14 cellular contexts compared by ENCODE assay signal in genomic region chr1:10676987-10677386, GRCh38.
DNase-seq lines count a peak whose midpoint lies in the region; ATAC-seq and TF ChIP-seq lines count a peak whose summit lies in the region.
"Had no signal": no experiment of that assay in that cellular context is flagged by ENCODE, and none has a peak within 500 bp of the region (broad histone marks: within the 10 kb centered on the region; RNA-seq: fewer than 3 reads in every experiment).

No MANE protein-coding gene starts in this region.

- no peaks in the 10 kb centered on the region for H3K27me3 ChIP-seq in breast epithelium
- H3K27me3 ChIP-seq in mammary epithelial cell (ENCODE audit: insufficient read depth, low read length), result no peaks in the 10 kb centered on the region
- no peaks in the 10 kb centered on the region for H3K27me3 ChIP-seq in duodenal mucosa (ENCODE audit: control insufficient read depth in 1 of 2, insufficient read depth in 2 of 2, low read length in 2 of 2)
- H3K27me3 ChIP-seq in mucosa of stomach (ENCODE audit: control insufficient read depth, insufficient read depth, low read length), result no peaks in the 10 kb centered on the region
- H3K27me3 ChIP-seq in suprapubic skin, result no peaks in the 10 kb centered on the region
- H3K27me3 ChIP-seq in HAP-1 (ENCODE audit: low read depth), result no peaks in the 10 kb centered on the region
- H3K27me3 ChIP-seq: ovary, testis had no signal

- no peak for ATAC-seq in HG03342 (IDR thresholded peaks at IDR 0.05; ENCODE audit: unreplicated experiment)

- CTCF ChIA-PET in mammary epithelial cell (lab: Charles Lee; ENCODE audit: low non-redundant PET), result no interaction called here

- no peak overlapping the region for H3K9ac ChIP-seq in mammary epithelial cell (ENCODE audit: insufficient read depth, low read length)
- peak overlapping the region; percentile 19 to 66 for H3K9ac ChIP-seq in duodenal mucosa (ENCODE audit: low read depth in 1 of 2, low read length in 2 of 2)
- peak overlapping the region; percentile 61 for H3K9ac ChIP-seq in mucosa of stomach (ENCODE audit: low read length)

- TF ChIP-seq CTCF in breast epithelium (IDR thresholded peaks at IDR 0.05) (no peak), mammary epithelial cell (conservative IDR thresholded peaks at IDR 0.05 in 1 of 2, IDR thresholded peaks at IDR 0.05 in 1 of 2; ENCODE audit: extremely low read depth in 1 of 2, insufficient read depth in 1 of 2, low read depth in 1 of 2, low read length in 2 of 2) (no peak), suprapubic skin (IDR thresholded peaks at IDR 0.05) (no peak), HFFc6 (IDR thresholded peaks at IDR 0.05) (no peak)

- no TSS peak for BruUV-seq in mammary epithelial cell (replicated peaks; lab: Mats Ljungman, UMichigan)

- intact Hi-C loops in breast epithelium (cut with DNase I; ENCODE audit: low total_unique reads), result loop anchor here (10.0 kb wide), 1 partner anchor 188 kb away; no protein-coding TSS in a partner anchor
- intact Hi-C loops in mammary epithelial cell (cut with micrococcal nuclease), result no loop called here

- H3K4me3 Mint-ChIP-seq in HFFc6, result no peak overlapping the region
- H3K4me3 Mint-ChIP-seq: dendritic cell treated with granulocyte-macrophage colony-stimulating factor and Interleukin-4, amounts not matched to agents 40 ng/mL and 50 ng/mL, for 4 days had no signal

- DNase-seq in breast epithelium (ENCODE audit: low spot score in 2 of 2) (no peak), mammary epithelial cell (no peak), suprapubic skin (ENCODE audit: low spot score in 2 of 2) (no peak), HAP-1 (ENCODE audit: low spot score in 2 of 2) (no peak), HFFc6 (no peak)
- DNase-seq: GF-D8, Karpas-422, NCI-H446 treated with DMSO at 0.1 percent for 48 hours, ovary, testis had no signal

- peak overlapping the region; percentile 64 to 66 for H3K27ac ChIP-seq in breast epithelium
- no peak overlapping the region for H3K27ac ChIP-seq in mammary epithelial cell (ENCODE audit: insufficient read depth, low read depth, low read length)
- H3K27ac ChIP-seq in duodenal mucosa (ENCODE audit: low read depth, low read length), result no peak overlapping the region
- peak overlapping the region; percentile 27 for H3K27ac ChIP-seq in suprapubic skin
- H3K27ac ChIP-seq: ovary, testis had no signal

- H3K36me3 ChIP-seq in breast epithelium (no peaks in the 10 kb centered on the region), mammary epithelial cell (ENCODE audit: insufficient read depth, low read length) (no peaks in the 10 kb centered on the region), duodenal mucosa (ENCODE audit: control insufficient read depth in 1 of 2, insufficient read depth in 2 of 2, low read length in 2 of 2) (no peaks in the 10 kb centered on the region), mucosa of stomach (ENCODE audit: control insufficient read depth, insufficient read depth, low read length) (no peaks in the 10 kb centered on the region), suprapubic skin (no peaks in the 10 kb centered on the region), HAP-1 (replicated peaks) (no peaks in the 10 kb centered on the region)
- H3K36me3 ChIP-seq: ovary had no signal

- no peak overlapping the region for H3K27ac Mint-ChIP-seq in HFFc6
- H3K27ac Mint-ChIP-seq: dendritic cell treated with granulocyte-macrophage colony-stimulating factor and Interleukin-4, amounts not matched to agents 40 ng/mL and 50 ng/mL, for 4 days had no signal

- H3K79me2 ChIP-seq in mammary epithelial cell (ENCODE audit: insufficient read depth, low read length), result peaks cover 4% of the 10 kb centered on the region

- no peaks in the 10 kb centered on the region for H4K20me1 ChIP-seq in mammary epithelial cell (ENCODE audit: insufficient read depth, low read length)

- peaks cover 24% of the 10 kb centered on the region for H3K27me3 Mint-ChIP-seq in HFFc6 (ENCODE audit: insufficient read depth)

- no peaks in the 10 kb centered on the region for H3K36me3 Mint-ChIP-seq in HFFc6 (ENCODE audit: low read depth)

- no peaks in the 10 kb centered on the region for H3K9me3 ChIP-seq in breast epithelium
- H3K9me3 ChIP-seq in mammary epithelial cell (replicated peaks; ENCODE audit: insufficient read depth, low read length), result no peaks in the 10 kb centered on the region
- no peaks in the 10 kb centered on the region for H3K9me3 ChIP-seq in duodenal mucosa (ENCODE audit: control insufficient read depth in 1 of 2, low read length in 2 of 2)
- no peaks in the 10 kb centered on the region for H3K9me3 ChIP-seq in mucosa of stomach (ENCODE audit: control insufficient read depth, low read length)
- no peaks in the 10 kb centered on the region for H3K9me3 ChIP-seq in suprapubic skin
- no peaks in the 10 kb centered on the region for H3K9me3 ChIP-seq in HAP-1
- H3K9me3 ChIP-seq: ovary, testis had no signal

- TF ChIP-seq POLR2A in breast epithelium (IDR thresholded peaks at IDR 0.05) (no peak), suprapubic skin (IDR thresholded peaks at IDR 0.05) (no peak)

- TF ChIP-seq EP300 in suprapubic skin (IDR thresholded peaks at IDR 0.05), result no peak

- WGBS in mammary epithelial cell (ENCODE audit: low coverage, missing lambda C conversion rate), result 55% methylated on average over 7 of the region's 13 CpGs
- 75% methylated on average over 9 of the region's 13 CpGs for WGBS in suprapubic skin

- H3K4me3 ChIP-seq in breast epithelium (no peak overlapping the region), mammary epithelial cell (replicated peaks in 1 of 3; ENCODE audit: insufficient read depth in 1 of 3, low read depth in 2 of 3, low read length in 3 of 3) (no peak overlapping the region), duodenal mucosa (ENCODE audit: low read depth in 1 of 2, low read length in 2 of 2) (peak overlapping the region in 1 of 2 donors; percentile 43), mucosa of stomach (ENCODE audit: low read length) (peak overlapping the region; percentile 1), suprapubic skin (no peak overlapping the region), HAP-1 (no peak overlapping the region)
- H3K4me3 ChIP-seq: ovary, testis had no signal

- H3K4me1 ChIP-seq in breast epithelium (peaks cover 7 to 16% of the 10 kb centered on the region in 2 donors), mammary epithelial cell (ENCODE audit: insufficient read depth, low read length) (no peaks in the 10 kb centered on the region), duodenal mucosa (ENCODE audit: control insufficient read depth in 1 of 2, insufficient read depth in 2 of 2, low read length in 2 of 2) (peaks cover 53% of the 10 kb centered on the region in 2 donors), mucosa of stomach (ENCODE audit: control insufficient read depth, insufficient read depth, low read length) (peaks cover 77% of the 10 kb centered on the region), suprapubic skin (peaks cover 25% of the 10 kb centered on the region), HAP-1 (no peaks in the 10 kb centered on the region)
- H3K4me1 ChIP-seq: testis had no signal

- H3K4me1 Mint-ChIP-seq in HFFc6 (ENCODE audit: low read depth), result no peaks in the 10 kb centered on the region

- dilution Hi-C loops in mammary epithelial cell (cut with HindIII; ENCODE audit: low sequenced_read_pairs), result no loop called here

- no peaks in the 10 kb centered on the region for H3K9me3 Mint-ChIP-seq in HFFc6
- H3K9me3 Mint-ChIP-seq: dendritic cell treated with granulocyte-macrophage colony-stimulating factor and Interleukin-4, amounts not matched to agents 40 ng/mL and 50 ng/mL, for 4 days had no signal

- H3K4me2 ChIP-seq in mammary epithelial cell (ENCODE audit: insufficient read depth, low read depth, low read length), result no peak overlapping the region

- no peak overlapping the region for H2AFZ ChIP-seq in mammary epithelial cell (ENCODE audit: low read depth, low read length)

- in situ Hi-C loops in mammary epithelial cell (cut with MboI; ENCODE audit: low sequenced_read_pairs in 2 of 2), result loop anchor here in 1 of 2 donors (25.0 kb wide), 1 partner anchor 185 kb away; no protein-coding TSS in a partner anchor
- in situ Hi-C loops in HAP-1 (cut with MboI; ENCODE audit: low sequenced_read_pairs), result no loop called here

Comparison
In these comparisons a context has a peak if more than half of its experiments do, and no peak if none do; other contexts are left out.
1. H3K27ac ChIP-seq: peak in breast epithelium (2 of 2) and suprapubic skin (single experiment); none in mammary epithelial cell (single experiment) and duodenal mucosa (single experiment).